8 cellular contexts compared by ENCODE assay signal in the genomic region with DNA sequence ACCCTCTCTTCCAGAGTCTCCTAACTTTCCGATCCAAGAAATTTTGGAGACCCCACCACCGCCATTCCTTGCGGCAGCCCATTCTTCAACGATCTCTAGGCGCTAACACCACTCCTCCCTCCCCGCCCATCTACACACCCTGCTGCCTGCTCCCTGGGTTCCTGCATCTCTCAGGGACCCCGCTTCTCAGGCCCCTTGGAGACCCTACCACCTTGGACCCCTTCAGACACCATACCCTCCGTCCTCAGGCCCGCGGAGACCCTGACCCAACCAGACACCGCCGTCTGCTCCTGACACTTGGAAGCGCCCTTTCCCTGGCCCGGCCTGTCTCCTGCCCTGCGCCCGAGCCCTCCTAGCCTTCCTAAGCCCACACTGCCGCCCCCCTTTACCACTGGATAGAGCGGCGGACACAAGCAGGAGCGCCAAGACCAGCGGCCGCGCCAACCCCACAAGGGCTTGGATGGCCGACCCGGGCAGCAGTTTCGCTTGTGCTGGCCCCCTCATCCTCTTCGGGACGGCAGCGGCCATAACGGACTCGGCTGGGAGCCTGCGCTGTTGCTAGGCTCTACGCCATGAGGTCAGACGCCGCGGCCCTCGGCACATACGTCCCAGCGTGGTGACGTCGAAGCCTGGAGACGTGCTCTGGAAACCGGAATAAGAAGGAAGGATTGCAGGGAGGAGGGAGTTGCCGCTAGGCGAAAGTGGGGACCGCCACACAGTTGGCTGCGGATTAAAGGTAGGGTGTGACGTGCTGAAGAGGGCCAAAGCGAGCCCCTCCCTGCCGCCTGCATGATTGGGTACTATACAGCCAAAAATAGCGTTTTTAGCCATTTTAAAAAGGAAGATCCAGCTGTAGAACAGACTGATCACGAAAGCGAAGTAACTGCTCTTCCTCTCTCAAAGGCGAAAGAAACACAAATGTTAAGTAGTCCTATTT. TPM values are rescaled to one million over a fixed set of nuclear protein-coding genes. Genes with fewer than 3 reads are reported as not detected.
DNase-seq lines count a peak whose midpoint lies in the region; ATAC-seq and TF ChIP-seq lines count a peak whose summit lies in the region.

A gene (minus strand): TSS at position 569 of the 937 bp plus-strand sequence. CDS start 41 bp downstream, at position 528.

- no peaks in the 10 kb centered on the region for H3K9me2 ChIP-seq in SU-DHL-6 (replicated peaks; ENCODE audit: insufficient read depth, low read length)

- peaks cover 8% of the 10 kb centered on the region for H3K4me1 ChIP-seq in thymus (ENCODE audit: control insufficient read depth, insufficient read depth, low read length)

- peaks cover 7% of the 10 kb centered on the region; the same call in 1 of the 2 replicates for H3K79me2 ChIP-seq in SU-DHL-6 (ENCODE audit: insufficient read depth, low read length)

- no peaks in the 10 kb centered on the region for H3K27me3 ChIP-seq in SU-DHL-6 (ENCODE audit: low read length)
- H3K27me3 ChIP-seq in thymus (ENCODE audit: control insufficient read depth, insufficient read depth) = no peaks in the 10 kb centered on the region

- under 1% methylated on average over 54 of the region's 54 CpGs for WGBS in thymus

- H3K4me1 Mint-ChIP-seq in activated naive CD8-positive, alpha-beta T cell treated with anti-CD3 and anti-CD28 coated beads, Interleukin-2, amount 10 ng/mL, durations not matched to agents 7 days and 5 days = peaks cover 31% of the 10 kb centered on the region
- peaks cover 38% of the 10 kb centered on the region for H3K4me1 Mint-ChIP-seq in osteocyte (ENCODE audit: unreplicated experiment)

- H3F3A ChIP-seq in SU-DHL-6 (ENCODE audit: insufficient read depth) = peaks cover 31% of the 10 kb centered on the region

- no peaks in the 10 kb centered on the region for H3K9me3 Mint-ChIP-seq in activated naive CD8-positive, alpha-beta T cell treated with anti-CD3 and anti-CD28 coated beads, Interleukin-2, amount 10 ng/mL, durations not matched to agents 7 days and 5 days
- H3K9me3 Mint-ChIP-seq in osteocyte (ENCODE audit: unreplicated experiment) = no peaks in the 10 kb centered on the region

- H3K36me3 ChIP-seq in SU-DHL-6 (ENCODE audit: low read length) (peaks cover 7% of the 10 kb centered on the region; the same call in 1 of the 2 replicates), thymus (ENCODE audit: control insufficient read depth, insufficient read depth) (peaks cover 5% of the 10 kb centered on the region)

- peak within 1 kb of the TSS; percentile 97 for H3K27ac Mint-ChIP-seq in activated naive CD8-positive, alpha-beta T cell treated with anti-CD3 and anti-CD28 coated beads, Interleukin-2, amount 10 ng/mL, durations not matched to agents 7 days and 5 days
- H3K27ac Mint-ChIP-seq in osteocyte (ENCODE audit: unreplicated experiment) = peak within 1 kb of the TSS; percentile 97

- DNase-seq in GM12864 (ENCODE audit: low read depth) (peak; percentile 96), NCI-H128 (lab: John Stamatoyannopoulos, UW; ENCODE audit: unreplicated experiment) (peak; percentile 74), head of caudate nucleus (peak; percentile 92 to 99 (median 96)), osteocyte (ENCODE audit: extremely low spot score, unreplicated experiment) (peak; percentile 96)
- DNase-seq in activated naive CD8-positive, alpha-beta T cell treated with anti-CD3 and anti-CD28 coated beads, Interleukin-2, amount 10 ng/mL, durations not matched to agents 7 days and 5 days = peak; percentile 89

- H3K4me3 ChIP-seq in GM12864 (ENCODE audit: low read depth, low read length) (peak within 1 kb of the TSS; percentile 97), SU-DHL-6 (ENCODE audit: insufficient read depth, low read length, poor library complexity, severe bottlenecking) (peak within 1 kb of the TSS; percentile 82), thymus (ENCODE audit: low read length) (peak within 1 kb of the TSS; percentile 65)

- peaks cover 20% of the 10 kb centered on the region for H3K36me3 Mint-ChIP-seq in activated naive CD8-positive, alpha-beta T cell treated with anti-CD3 and anti-CD28 coated beads, Interleukin-2, amount 10 ng/mL, durations not matched to agents 7 days and 5 days
- H3K36me3 Mint-ChIP-seq in osteocyte (ENCODE audit: unreplicated experiment) = peaks cover 7% of the 10 kb centered on the region

- peak within 1 kb of the TSS; percentile 79 for H3K4me2 ChIP-seq in SU-DHL-6 (ENCODE audit: low read depth, low read length, poor library complexity, severe bottlenecking)

- no peak for TF ChIP-seq CTCF in GM12864 (IDR thresholded peaks at IDR 0.05; ENCODE audit: low read depth, low read length, missing control alignments)
- no peak for TF ChIP-seq CTCF in SU-DHL-6 (IDR thresholded peaks at IDR 0.05; ENCODE audit: insufficient read depth, low read length, poor library complexity, severe bottlenecking)
- TF ChIP-seq CTCF in osteocyte (IDR thresholded peaks at IDR 0.05) = peak; percentile 30

- POLR2A ChIA-PET in activated naive CD8-positive, alpha-beta T cell treated with anti-CD3 and anti-CD28 coated beads, Interleukin-2, amount 10 ng/mL, durations not matched to agents 7 days and 5 days (lab: Charles Lee) = interaction anchor here (0.6 to 2.9 kb wide), 2 partner anchors 36 to 753 kb away, joined by 5 to 12 read pairs; a partner anchor contains a TSS

- peak within 1 kb of the TSS; percentile 95 for H3K4me3 Mint-ChIP-seq in activated naive CD8-positive, alpha-beta T cell treated with anti-CD3 and anti-CD28 coated beads, Interleukin-2, amount 10 ng/mL, durations not matched to agents 7 days and 5 days
- peak within 1 kb of the TSS; percentile 98 for H3K4me3 Mint-ChIP-seq in osteocyte (ENCODE audit: unreplicated experiment)

- no peaks in the 10 kb centered on the region for H3K27me3 Mint-ChIP-seq in activated naive CD8-positive, alpha-beta T cell treated with anti-CD3 and anti-CD28 coated beads, Interleukin-2, amount 10 ng/mL, durations not matched to agents 7 days and 5 days
- H3K27me3 Mint-ChIP-seq in osteocyte (ENCODE audit: unreplicated experiment) = no peaks in the 10 kb centered on the region

- intact Hi-C loops in head of caudate nucleus (cut with DNase I) = no loop called here

- peak; percentile 98 for ATAC-seq in HG02678 (IDR thresholded peaks at IDR 0.05; ENCODE audit: unreplicated experiment)
- ATAC-seq in activated naive CD8-positive, alpha-beta T cell treated with anti-CD3 and anti-CD28 coated beads, Interleukin-2, amount 10 ng/mL, durations not matched to agents 7 days and 5 days (ENCODE audit: low read depth) = peak; percentile 97

- H3K9ac ChIP-seq in SU-DHL-6 (ENCODE audit: low read length) = peak within 1 kb of the TSS; percentile 77

- H3K9me3 ChIP-seq in SU-DHL-6 (ENCODE audit: insufficient read depth, low read length) (no peaks in the 10 kb centered on the region), thymus (ENCODE audit: control insufficient read depth) (no peaks in the 10 kb centered on the region)

- H2AFZ ChIP-seq in SU-DHL-6 (ENCODE audit: low read depth, low read length, severe bottlenecking) = peak within 1 kb of the TSS; percentile 76

- peak within 1 kb of the TSS; percentile 38 for H3K27ac ChIP-seq in SU-DHL-6 (ENCODE audit: low read depth, low read length)
- peak within 1 kb of the TSS; percentile 73 for H3K27ac ChIP-seq in thymus (ENCODE audit: low read depth)

- no peaks in the 10 kb centered on the region for H4K20me1 ChIP-seq in SU-DHL-6 (ENCODE audit: low read depth, low read length)

RNA-seq across cellular contexts. Expression of the gene that starts here (rescaled TPM):
- total RNA-seq in activated naive CD8-positive, alpha-beta T cell treated with anti-CD3 and anti-CD28 coated beads, Interleukin-2, amount 10 ng/mL, durations not matched to agents 7 days and 5 days = 10 to 100 TPM; 19.1 to 24.8 TPM
- total RNA-seq in osteocyte = 58.9 and 62.6 TPM in 2 replicates
- 50.8 TPM for polyA plus RNA-seq in thymus

Comparison
In these comparisons a context has a peak if more than half of its experiments do, and no peak if none do; other contexts are left out.
1. Peak in every context shown above with its lines: DNase-seq, ATAC-seq, H3K4me3 ChIP-seq and H3K27ac ChIP-seq.